35 cellular contexts compared by ENCODE assay signal in genomic region chr21:45397381-45397780, GRCh38.
"Had no signal": no experiment of that assay in that cellular context is flagged by ENCODE, and none has a peak within 500 bp of the region (broad histone marks: within the 10 kb centered on the region; RNA-seq: fewer than 3 reads in every experiment).

No MANE protein-coding gene starts in this region.

- DNase-seq: Karpas-422, Kasumi-1, MG63, MM.1S, MV-4-11, NCI-H1048, NCI-H1092, NCI-H1092 treated with DMSO at 0.1 percent for 48 hours, NCI-H1105, NCI-H1105 treated with DMSO at 0.1 percent for 48 hours, NCI-H1417, NCI-H1417 treated with DMSO at 0.1 percent for 48 hours, NCI-H1436, NCI-H1436 treated with DMSO at 0.1 percent for 48 hours, NCI-H146, NCI-H1694, NCI-H1694 treated with DMSO at 0.1 percent for 48 hours, NCI-H187, NCI-H187 treated with DMSO at 0.1 percent for 48 hours, NCI-H1930, NCI-H2029, NCI-H2029 treated with DMSO at 0.1 percent for 48 hours, NCI-H2081, NCI-H2081 treated with DMSO at 0.1 percent for 48 hours, NCI-H2107, NCI-H2171, NCI-H2171 treated with DMSO at 0.1 percent for 48 hours, NCI-H2227 treated with DMSO at 0.1 percent for 48 hours, NCI-H226, NCI-H345, NCI-H446, NCI-H446 treated with DMSO at 0.1 percent for 48 hours, NCI-H510A, NCI-H510A treated with DMSO at 0.1 percent for 48 hours, NCI-H524 had no signal

- H3K4me3 ChIP-seq: MG63 had no signal

- H3K36me3 ChIP-seq: MG63 had no signal
